Comparison of ENCODE assay signal across 9 cellular contexts in genomic region chr22:50189184-50189848, GRCh38. TPM values are rescaled to one million over a fixed set of nuclear protein-coding genes. Genes with fewer than 3 reads are reported as not detected.
DNase-seq lines count a peak whose midpoint lies in the region; ATAC-seq and TF ChIP-seq lines count a peak whose summit lies in the region.
"Had no signal": no experiment of that assay in that cellular context is flagged by ENCODE, and none has a peak within 500 bp of the region (broad histone marks: within the 10 kb centered on the region; RNA-seq: fewer than 3 reads in every experiment).

No MANE protein-coding gene starts in this region.

- peak overlapping the region in 9 of 10 experiments; percentile 41 to 65 (median 51); a peak in 18 of 20 replicates for H3K4me3 ChIP-seq in BLaER1 treated with 17β-estradiol and CSF1 and Interleukin-3, amounts not matched to agents 10 nM and 100 nM
- peak overlapping the region; percentile 60; the same call in 1 of the 2 replicates for H3K4me3 ChIP-seq in MM.1S (ENCODE audit: low read length)
- H3K4me3 ChIP-seq in breast epithelium: no peak overlapping the region
- H3K4me3 ChIP-seq in muscle layer of duodenum (ENCODE audit: low read depth in 1 of 2, low read length in 2 of 2): no peak overlapping the region
- H3K4me3 ChIP-seq in endodermal cell (ENCODE audit: low read length): no peak overlapping the region

- H3K27me3 ChIP-seq in BLaER1 treated with 17β-estradiol and CSF1 and Interleukin-3, amounts not matched to agents 10 nM and 100 nM: peaks cover 11 to 36% (median 12%) of the 10 kb centered on the region in 11 experiments
- H3K27me3 ChIP-seq in MM.1S (replicated peaks; ENCODE audit: insufficient read depth, low read length): peaks cover 4% of the 10 kb centered on the region; the same call in 1 of the 2 replicates
- H3K27me3 ChIP-seq in breast epithelium: no peaks in the 10 kb centered on the region
- H3K27me3 ChIP-seq in muscle layer of duodenum (ENCODE audit: low read depth, low read length): no peaks in the 10 kb centered on the region
- H3K27me3 ChIP-seq in endodermal cell (ENCODE audit: control insufficient read depth, insufficient read depth, low read length, poor library complexity, severe bottlenecking): no peaks in the 10 kb centered on the region

- H4K20me1 ChIP-seq in BLaER1 treated with 17β-estradiol and CSF1 and Interleukin-3, amounts not matched to agents 10 nM and 100 nM: peaks cover 16 to 79% (median 59%) of the 10 kb centered on the region in 11 experiments; a peak in 21 of 22 replicates
- H4K20me1 ChIP-seq in MM.1S (ENCODE audit: insufficient read depth, low read length): no peaks in the 10 kb centered on the region

- intact Hi-C loops in breast epithelium (cut with DNase I; ENCODE audit: low total_unique reads): loop anchor here (10.0 kb wide), 1 partner anchor 235 kb away; no protein-coding TSS in a partner anchor

- no peak for TF ChIP-seq POLR2A in breast epithelium (IDR thresholded peaks at IDR 0.05)

- H3K79me2 ChIP-seq in MM.1S (ENCODE audit: low read length): peaks cover 76% of the 10 kb centered on the region

- peak overlapping the region; percentile 70 to 99 (median 91); a peak in 20 of 22 replicates for H3K9ac ChIP-seq in BLaER1 treated with 17β-estradiol and CSF1 and Interleukin-3, amounts not matched to agents 10 nM and 100 nM
- H3K9ac ChIP-seq in MM.1S (ENCODE audit: low read length) (peak overlapping the region; percentile 78; the same call in 1 of the 2 replicates), endodermal cell (ENCODE audit: extremely low read depth, low read length, poor library complexity, severe bottlenecking) (no peak overlapping the region)

- peaks cover 44% of the 10 kb centered on the region for H3F3A ChIP-seq in MM.1S (ENCODE audit: insufficient read depth, low read length)

- H3K9me3 Mint-ChIP-seq in endodermal cell: no peaks in the 10 kb centered on the region

- peak overlapping the region; percentile 86 to 100 (median 98) for H3K4me2 ChIP-seq in BLaER1 treated with 17β-estradiol and CSF1 and Interleukin-3, amounts not matched to agents 10 nM and 100 nM
- peak overlapping the region; percentile 75 for H3K4me2 ChIP-seq in MM.1S (ENCODE audit: low read depth, low read length)

- peaks cover 7% of the 10 kb centered on the region for H3K36me3 Mint-ChIP-seq in endodermal cell (ENCODE audit: low read depth)

- H3K4me1 Mint-ChIP-seq in endodermal cell: no peaks in the 10 kb centered on the region

- 90 to 95% methylated on average over 12 to 20 of the region's 20 CpGs for WGBS in endodermal cell (ENCODE audit: insufficient coverage in 1 of 2, insufficient read length in 1 of 2), 2 experiments

- DNase-seq in MM.1S (no peak), breast epithelium (ENCODE audit: low spot score in 2 of 2) (no peak), HuH-7 (ENCODE audit: low spot score) (no peak), endodermal cell (no peak)
- DNase-seq: activated effector memory CD4-positive, alpha-beta T cell treated with anti-CD3 and anti-CD28 coated beads, Interleukin-2, amount 50 U/mL, for 16 hours had no signal

- H3K4me1 ChIP-seq in BLaER1 treated with 17β-estradiol and CSF1 and Interleukin-3, amounts not matched to agents 10 nM and 100 nM: peaks cover 87 to 92% (median 89%) of the 10 kb centered on the region in 10 experiments
- H3K4me1 ChIP-seq in MM.1S (ENCODE audit: low read length): peaks cover 40% of the 10 kb centered on the region
- H3K4me1 ChIP-seq in breast epithelium: peaks cover 18 to 25% of the 10 kb centered on the region in 2 donors
- H3K4me1 ChIP-seq in muscle layer of duodenum (ENCODE audit: control insufficient read depth in 1 of 2, insufficient read depth in 2 of 2, low read length in 2 of 2): peaks cover 4 to 44% of the 10 kb centered on the region in 2 donors
- H3K4me1 ChIP-seq in endodermal cell (ENCODE audit: control insufficient read depth, insufficient read depth, low read length): peaks cover 4% of the 10 kb centered on the region

- H3K36me3 ChIP-seq in BLaER1 treated with 17β-estradiol and CSF1 and Interleukin-3, amounts not matched to agents 10 nM and 100 nM: peaks cover 4 to 20% (median 13%) of the 10 kb centered on the region in 11 experiments; a peak in 20 of 22 replicates
- H3K36me3 ChIP-seq in MM.1S (replicated peaks; ENCODE audit: insufficient read depth, low read length) (no peaks in the 10 kb centered on the region; the same call in 1 of the 2 replicates), breast epithelium (no peaks in the 10 kb centered on the region), muscle layer of duodenum (ENCODE audit: control insufficient read depth in 1 of 2, insufficient read depth in 2 of 2, low read length in 2 of 2) (peaks cover 0 to 1% of the 10 kb centered on the region in 2 donors), endodermal cell (ENCODE audit: control insufficient read depth, insufficient read depth, low read length) (peaks cover 7% of the 10 kb centered on the region)

- no peak overlapping the region for H3K27ac Mint-ChIP-seq in endodermal cell

- no peaks in the 10 kb centered on the region for H3K9me3 ChIP-seq in BLaER1 treated with 17β-estradiol and CSF1 and Interleukin-3, amounts not matched to agents 10 nM and 100 nM (replicated peaks in 1 of 11)
- H3K9me3 ChIP-seq in MM.1S (replicated peaks; ENCODE audit: insufficient read depth, low read length): no peaks in the 10 kb centered on the region
- no peaks in the 10 kb centered on the region for H3K9me3 ChIP-seq in breast epithelium
- H3K9me3 ChIP-seq in muscle layer of duodenum (ENCODE audit: control insufficient read depth in 1 of 2, low read length in 2 of 2): no peaks in the 10 kb centered on the region
- no peaks in the 10 kb centered on the region for H3K9me3 ChIP-seq in endodermal cell (ENCODE audit: control insufficient read depth, low read length)

- H2AFZ ChIP-seq in MM.1S (ENCODE audit: low read length): no peak overlapping the region

- H3K9me2 ChIP-seq in MM.1S (replicated peaks; ENCODE audit: insufficient read depth, low read length): no peaks in the 10 kb centered on the region

- peaks cover 3% of the 10 kb centered on the region for H3K27me3 Mint-ChIP-seq in endodermal cell (ENCODE audit: insufficient read depth)

- TF ChIP-seq CTCF in MM.1S (IDR thresholded peaks at IDR 0.05; ENCODE audit: low read length) (no peak), breast epithelium (IDR thresholded peaks at IDR 0.05) (no peak), endodermal cell (conservative IDR thresholded peaks at IDR 0.05) (no peak)

- ATAC-seq in HG03095 (IDR thresholded peaks at IDR 0.05; ENCODE audit: unreplicated experiment) (no peak), GM18870 (IDR thresholded peaks at IDR 0.05; ENCODE audit: unreplicated experiment) (no peak)

- no peak overlapping the region for H3K4me3 Mint-ChIP-seq in endodermal cell

- peak overlapping the region; percentile 75 to 99 (median 95); a peak in 20 of 22 replicates for H3K27ac ChIP-seq in BLaER1 treated with 17β-estradiol and CSF1 and Interleukin-3, amounts not matched to agents 10 nM and 100 nM
- H3K27ac ChIP-seq in MM.1S (ENCODE audit: low read length): peak overlapping the region; percentile 83
- peak overlapping the region; percentile 81 to 90 for H3K27ac ChIP-seq in breast epithelium
- H3K27ac ChIP-seq in muscle layer of duodenum (ENCODE audit: low read length): peak overlapping the region; percentile 77
- no peak overlapping the region for H3K27ac ChIP-seq in endodermal cell (ENCODE audit: low read depth, low read length)

RNA-seq across cellular contexts. Expression of gene TRABD, which starts 3.6 kb away (rescaled TPM):
- total RNA-seq in breast epithelium: 10 to 100 TPM; 17.3 to 35.7 (median 28.2) TPM
- total RNA-seq in endodermal cell: 10 to 100 TPM; 49.6 to 56.4 TPM
- 34.2 TPM for polyA plus RNA-seq in endodermal cell (2013, experiment 1 of 2)
- 30.6 TPM for polyA plus RNA-seq in endodermal cell (2013, experiment 2 of 2)

RNA-seq across cellular contexts. Expression of gene SELENOO, which starts 11.5 kb away (rescaled TPM):
- total RNA-seq in breast epithelium (10 to 100 TPM; 24.3 to 32.3 (median 31.8) TPM), endodermal cell (10 to 100 TPM; 22.2 to 22.9 TPM)
- polyA plus RNA-seq in endodermal cell (2013, experiment 1 of 2): 17.4 TPM
- 17.2 TPM for polyA plus RNA-seq in endodermal cell (2013, experiment 2 of 2)

RNA-seq across cellular contexts. Expression of gene PANX2, which starts 18.8 kb away (rescaled TPM):
- total RNA-seq in breast epithelium (1 to 10 TPM in 2 of 3 donors, under 1 TPM in 1; 0.64 to 2.0 (median 1.8) TPM), endodermal cell (10 to 100 TPM in 1 of 2 donors, 1 to 10 TPM in 1; 8.8 to 11.2 TPM)
- 1.6 TPM for polyA plus RNA-seq in endodermal cell (2013, experiment 1 of 2)
- 1.4 TPM for polyA plus RNA-seq in endodermal cell (2013, experiment 2 of 2)

RNA-seq across cellular contexts. Expression of gene TUBGCP6, which starts 55.5 kb away (rescaled TPM):
- 10 to 100 TPM; 34.2 to 66.2 (median 59.6) TPM for total RNA-seq in breast epithelium
- 10 to 100 TPM; 43.7 to 46.0 TPM for total RNA-seq in endodermal cell
- 39.7 TPM for polyA plus RNA-seq in endodermal cell (2013, experiment 1 of 2)
- 35.7 TPM for polyA plus RNA-seq in endodermal cell (2013, experiment 2 of 2)

Comparison
In these comparisons a context has a peak if more than half of its experiments do, and no peak if none do; other contexts are left out.
1. H3K4me3 ChIP-seq: peak in BLaER1 treated with 17β-estradiol and CSF1 and Interleukin-3, amounts not matched to agents 10 nM and 100 nM (9 of 10) and MM.1S (single experiment); none in breast epithelium (0 of 3), muscle layer of duodenum (0 of 2) and endodermal cell (single experiment).